ENCODE assay signal across 34 cellular contexts in genomic region chr21:39847877-39848276, GRCh38. TPM values are rescaled to one million over a fixed set of nuclear protein-coding genes. Genes with fewer than 3 reads are reported as not detected.
"Had no signal": no experiment of that assay in that cellular context is flagged by ENCODE, and none has a peak within 500 bp of the region (broad histone marks: within the 10 kb centered on the region; RNA-seq: fewer than 3 reads in every experiment).

No MANE protein-coding gene starts in this region.

- H3K27ac ChIP-seq: ovary, parathyroid adenoma, psoas muscle, skin epidermis, spleen, suprapubic skin, testis, tibial artery, transverse colon, upper lobe of left lung, vagina had no signal

- ATAC-seq: naive thymus-derived CD4-positive, alpha-beta T cell; natural killer cell; psoas muscle; right cardiac atrium; sciatic nerve; stimulated activated memory B cell treated with anti-CD40 and anti-IgM and Interleukin-4, amounts not matched to agents 10 μg/mL and 1 μg/mL and 100 μg/mL, for 72 hours; stimulated activated naive CD8-positive, alpha-beta T cell treated with anti-CD3 and anti-CD28 coated beads, Interleukin-15, amount 100 ng/mL, for 72 hours; stimulated activated naive CD8-positive, alpha-beta T cell treated with anti-CD3 and anti-CD28 coated beads, Interleukin-15, Interleukin-2, amounts not matched to agents 100 U/mL and 50 U/mL, for 24 hours had no signal

- H3K9me3 Mint-ChIP-seq: nephron; stimulated activated memory B cell treated with anti-CD40 and anti-IgM and Interleukin-4, amounts not matched to agents 10 μg/mL and 1 μg/mL and 100 μg/mL, for 72 hours; stimulated activated naive CD8-positive, alpha-beta T cell treated with anti-CD3 and anti-CD28 coated beads, Interleukin-15, amount 100 ng/mL, for 72 hours had no signal

- FAIRE-seq: urothelium cell line had no signal

- H3K27me3 Mint-ChIP-seq: progenitor cell of endocrine pancreas; stimulated activated memory B cell treated with anti-CD40 and anti-IgM and Interleukin-4, amounts not matched to agents 10 μg/mL and 1 μg/mL and 100 μg/mL, for 72 hours had no signal

- H3K9ac ChIP-seq: parathyroid adenoma had no signal

- H3K36me3 ChIP-seq: ovary, spleen, suprapubic skin, tibial artery, transverse colon, upper lobe of left lung, vagina had no signal

- H3K27me3 ChIP-seq: ovary, suprapubic skin, testis, tibial artery, transverse colon, upper lobe of left lung, vagina had no signal

- H3K4me3 Mint-ChIP-seq: naive thymus-derived CD4-positive, alpha-beta T cell; natural killer cell; nephron; neural crest cell; stimulated activated memory B cell treated with anti-CD40 and anti-IgM and Interleukin-4, amounts not matched to agents 10 μg/mL and 1 μg/mL and 100 μg/mL, for 72 hours; stimulated activated naive CD8-positive, alpha-beta T cell treated with anti-CD3 and anti-CD28 coated beads, Interleukin-15, amount 100 ng/mL, for 72 hours had no signal

- H3K4me1 Mint-ChIP-seq: naive thymus-derived CD4-positive, alpha-beta T cell; natural killer cell; stimulated activated memory B cell treated with anti-CD40 and anti-IgM and Interleukin-4, amounts not matched to agents 10 μg/mL and 1 μg/mL and 100 μg/mL, for 72 hours; stimulated activated naive CD8-positive, alpha-beta T cell treated with anti-CD3 and anti-CD28 coated beads, Interleukin-15, amount 100 ng/mL, for 72 hours had no signal

- DNase-seq: naive thymus-derived CD4-positive, alpha-beta T cell; natural killer cell; occipital lobe; ovary; posterior cingulate gyrus; psoas muscle; right cardiac atrium; spleen; stimulated activated CD4-positive, alpha-beta T cell treated with anti-CD3 and anti-CD28 coated beads, Interleukin-12 subunit alpha, Interleukin-12 subunit beta, amount 100 ng/mL, for 4 hours; stimulated activated CD4-positive, alpha-beta T cell treated with anti-CD3 and anti-CD28 coated beads, Interleukin-1b, Interleukin-23, amount 100 ng/mL, for 48 hours; stimulated activated CD4-positive, alpha-beta T cell treated with anti-CD3 and anti-CD28 coated beads, Interleukin-4, amount 100 ng/mL, for 1 hour; stimulated activated CD4-positive, alpha-beta T cell treated with anti-CD3 and anti-CD28 coated beads, Interleukin-4, amount 100 ng/mL, for 4 hours; stimulated activated CD8-positive, alpha-beta memory T cell treated with anti-CD3 and anti-CD28 coated beads, Interleukin-4, amount 100 ng/mL, for 48 hours; stimulated activated naive CD4-positive, alpha-beta T cell; stimulated activated naive CD8-positive, alpha-beta T cell treated with anti-CD3 and anti-CD28 coated beads, Interleukin-15, amount 100 ng/mL, for 72 hours; stimulated activated naive CD8-positive, alpha-beta T cell treated with anti-CD3 and anti-CD28 coated beads, Interleukin-15, Interleukin-2, amounts not matched to agents 100 U/mL and 50 U/mL, for 24 hours; substantia nigra; testis; tibial artery; transverse colon; upper lobe of left lung had no signal

- H3K9me3 ChIP-seq: ovary, psoas muscle, spleen, suprapubic skin, testis, tibial artery, transverse colon, upper lobe of left lung, vagina had no signal

- H3K36me3 Mint-ChIP-seq: naive thymus-derived CD4-positive, alpha-beta T cell; natural killer cell; stimulated activated memory B cell treated with anti-CD40 and anti-IgM and Interleukin-4, amounts not matched to agents 10 μg/mL and 1 μg/mL and 100 μg/mL, for 72 hours had no signal

- H3K4me1 ChIP-seq: parathyroid adenoma, psoas muscle, spleen, suprapubic skin, testis, tibial artery, transverse colon, upper lobe of left lung, vagina had no signal

- H2AFZ ChIP-seq: parathyroid adenoma had no signal

- H3K79me2 ChIP-seq: parathyroid adenoma had no signal

- H3K27ac Mint-ChIP-seq: naive thymus-derived CD4-positive, alpha-beta T cell; natural killer cell; nephron; progenitor cell of endocrine pancreas; stimulated activated memory B cell treated with anti-CD40 and anti-IgM and Interleukin-4, amounts not matched to agents 10 μg/mL and 1 μg/mL and 100 μg/mL, for 72 hours; stimulated activated naive CD8-positive, alpha-beta T cell treated with anti-CD3 and anti-CD28 coated beads, Interleukin-15, amount 100 ng/mL, for 72 hours had no signal

- H3K4me3 ChIP-seq: ovary, psoas muscle, skin epidermis, smooth muscle cell, spleen, suprapubic skin, testis, tibial artery, transverse colon, upper lobe of left lung, vagina had no signal

RNA-seq across cellular contexts. Expression of gene PCP4, which starts 19.4 kb away (rescaled TPM):
- total RNA-seq: naive thymus-derived CD4-positive, alpha-beta T cell; natural killer cell; osteoblast; psoas muscle; renal cortical epithelial cell; smooth muscle cell had no signal
- polyA plus RNA-seq: naive thymus-derived CD4-positive, alpha-beta T cell; smooth muscle cell had no signal
